Comparison of ENCODE assay signal across 10 cellular contexts in the genomic region with DNA sequence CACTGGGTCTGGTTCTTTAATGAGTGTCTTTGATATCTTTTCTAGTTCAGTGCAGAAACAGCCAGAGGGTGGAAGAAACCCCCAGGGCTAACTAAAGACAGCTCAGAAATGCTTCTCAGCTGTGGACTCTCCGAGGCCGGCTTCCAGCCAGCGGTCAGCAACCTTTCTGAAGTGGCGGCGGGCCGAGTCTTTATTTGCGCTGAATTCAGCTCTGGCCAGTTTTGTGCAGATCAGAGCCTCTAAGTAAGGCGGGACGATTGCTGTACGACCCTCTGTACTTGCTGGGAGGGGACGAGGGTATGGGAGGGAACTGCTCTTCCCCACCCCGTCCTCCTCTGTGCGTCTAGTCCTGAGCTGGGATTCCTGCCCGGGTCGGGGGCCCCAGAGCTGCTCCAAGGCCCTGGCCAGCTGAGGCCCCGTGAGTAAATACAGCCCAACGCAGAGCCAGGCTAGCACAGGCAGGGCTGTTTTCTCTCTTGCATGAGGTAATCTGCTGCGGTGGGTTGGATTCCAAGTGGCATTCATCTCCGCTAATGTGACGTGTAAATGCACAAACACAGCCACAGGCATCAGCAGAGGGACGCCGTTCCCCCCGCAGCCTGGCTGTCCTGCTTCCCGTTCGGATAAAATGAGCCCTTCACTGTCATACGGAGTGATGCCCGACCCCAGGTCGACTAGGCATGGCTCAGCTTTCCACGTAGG.
DNase-seq lines count a peak whose midpoint lies in the region; ATAC-seq, FAIRE-seq and TF ChIP-seq lines count a peak whose summit lies in the region.
"Had no signal": no experiment of that assay in that cellular context is flagged by ENCODE, and none has a peak within 500 bp of the region (broad histone marks: within the 10 kb centered on the region; RNA-seq: fewer than 3 reads in every experiment).

No MANE protein-coding gene starts in this region.

- no TSS peak for BruUV-seq in HepG2 (replicated peaks; lab: Mats Ljungman, UMichigan)

- WGBS in liver, result 41% methylated on average over 29 of the region's 29 CpGs
- WGBS in HepG2 (ENCODE audit: low lambda C conversion rate), result 96% methylated on average over 26 of the region's 29 CpGs

- H4K20me1 ChIP-seq in HepG2 (ENCODE audit: insufficient read depth, low read length), result no peaks in the 10 kb centered on the region

- no peak for FAIRE-seq in HepG2 (lab: Jason Lieb, UNC)

- TF ChIP-seq EP300 in HepG2 (IDR thresholded peaks at IDR 0.05; ENCODE audit: low read depth in 2 of 2, low read length in 2 of 2) (no peak), HepG2 (CRISPR knock-in tag; IDR thresholded peaks at IDR 0.05; ENCODE audit: borderline replicate concordance) (no peak)

- H3K4me1 ChIP-seq in liver (ENCODE audit: control insufficient read depth in 4 of 4, insufficient read depth in 4 of 4, low read length in 3 of 4) (peaks cover 0 to 11% (median 9%) of the 10 kb centered on the region in 4 donors), HepG2 (ENCODE audit: insufficient read depth, low read length) (no peaks in the 10 kb centered on the region)

- POLR2A ChIA-PET in HepG2 (lab: Yijun Ruan, JAX), result no interaction called here

- no peak overlapping the region for H3K4me2 ChIP-seq in HepG2 (ENCODE audit: low read depth, low read length)

- no peak for TF ChIP-seq POLR2A in HepG2 (IDR thresholded peaks at IDR 0.05; ENCODE audit: insufficient read depth in 1 of 2, low read depth in 2 of 2, low read length in 2 of 2)

- no peaks in the 10 kb centered on the region for H3K9me3 ChIP-seq in liver (ENCODE audit: control insufficient read depth in 4 of 4, low read length in 3 of 4)
- no peaks in the 10 kb centered on the region for H3K9me3 ChIP-seq in HepG2 (ENCODE audit: low read length)

- H3K4me3 ChIP-seq in liver (ENCODE audit: low read depth in 1 of 3, low read length in 3 of 3), result peak overlapping the region in 1 of 3 donors; percentile 13
- no peak overlapping the region for H3K4me3 ChIP-seq in HepG2 (replicated peaks in 1 of 3; ENCODE audit: insufficient read depth in 1 of 3, low read depth in 2 of 3, low read length in 3 of 3)

- DNase-seq in HepG2 (ENCODE audit: low spot score), result no peak
- peak; percentile 73 for DNase-seq in fibroblast of the conjunctiva (ENCODE audit: low read depth)
- peak; percentile 71 for DNase-seq in non-pigmented ciliary epithelial cell (ENCODE audit: low read depth)
- DNase-seq in DMS 273 treated with DMSO at 0.1 percent for 48 hours (lab: John Stamatoyannopoulos, UW), result no peak
- DNase-seq: activated CD4-positive, alpha-beta T cell treated with anti-CD3 and anti-CD28 coated beads, Interleukin-2, amount 10 ng/mL, durations not matched to agents 7 days and 5 days; CD4-positive, CD25-positive, alpha-beta regulatory T cell had no signal

- TF ChIP-seq CTCF in liver (IDR thresholded peaks at IDR 0.05; ENCODE audit: low read depth, low read length, missing input control) (peak; percentile 3), HepG2 (CRISPR knock-in tag; IDR thresholded peaks at IDR 0.05) (no peak)

- H3K9ac ChIP-seq in liver (ENCODE audit: low read depth in 1 of 2, low read length in 2 of 2) (no peak overlapping the region), HepG2 (ENCODE audit: insufficient read depth, low read depth, low read length) (no peak overlapping the region)

- H3K79me2 ChIP-seq in HepG2 (ENCODE audit: insufficient read depth, low read length), result no peaks in the 10 kb centered on the region

- no peak overlapping the region for H2AFZ ChIP-seq in HepG2 (ENCODE audit: low read length)

- H3K27ac ChIP-seq in liver (ENCODE audit: low read depth in 1 of 2, low read length in 2 of 2), result peak overlapping the region; percentile 49 to 78
- H3K27ac ChIP-seq in HepG2 (ENCODE audit: extremely low read length, insufficient read depth, low read length), result no peak overlapping the region

- TF ChIP-seq RAD21 in liver (IDR thresholded peaks at IDR 0.05) (peak; percentile 39 to 40), HepG2 (CRISPR knock-in tag; IDR thresholded peaks at IDR 0.05) (no peak)

- in situ Hi-C loops in HepG2 (cut with HindIII; ENCODE audit: extremely low pct_ligation_motif_present, low pct_unique_long_range_greater_than_20kb), result loop anchor here (25.0 kb wide), 1 partner anchor 567 kb away; no protein-coding TSS in a partner anchor

- no peak for ATAC-seq in HepG2
- no peak for ATAC-seq in HG02623 (IDR thresholded peaks at IDR 0.05; ENCODE audit: unreplicated experiment)
- ATAC-seq in GM18868 (IDR thresholded peaks at IDR 0.05; ENCODE audit: unreplicated experiment), result no peak
- no peak for ATAC-seq in HG03378 (IDR thresholded peaks at IDR 0.05; ENCODE audit: unreplicated experiment)

- H3K36me3 ChIP-seq in liver (ENCODE audit: control insufficient read depth in 4 of 4, insufficient read depth in 3 of 4, low read depth in 1 of 4, low read length in 3 of 4) (peaks cover 0 to 6% (median 2%) of the 10 kb centered on the region in 4 donors), HepG2 (replicated peaks in 1 of 2; ENCODE audit: control insufficient read depth in 1 of 2, insufficient read depth in 2 of 2, low read length in 2 of 2) (peaks cover 0 to 3% of the 10 kb centered on the region in 2 experiments; a peak in 3 of 5 replicates)

- H3K27me3 ChIP-seq in liver (ENCODE audit: control insufficient read depth in 4 of 4, insufficient read depth in 4 of 4, low read length in 3 of 4) (no peaks in the 10 kb centered on the region), HepG2 (ENCODE audit: control insufficient read depth in 1 of 2, insufficient read depth in 2 of 2, low read length in 2 of 2) (no peaks in the 10 kb centered on the region)

- intact Hi-C loops in HepG2 (cut with micrococcal nuclease; ENCODE audit: unreplicated experiment), result no loop called here

- CTCF ChIA-PET in HepG2 (lab: Yijun Ruan, JAX; ENCODE audit: low intra/inter-chr PET ratio, low total read pairs), result no interaction called here

TF ChIP-seq in liver, 16 proteins besides CTCF, POLR2A, EP300 and RAD21 (continues in another document):
- TF ChIP-seq HNF4G (IDR thresholded peaks at IDR 0.05) (no peak), TAF1 (conservative IDR thresholded peaks at IDR 0.05) (no peak), HNF4A (conservative IDR thresholded peaks at IDR 0.05) (peak; percentile 28 to 33)
- TF ChIP-seq, protein P1, sequence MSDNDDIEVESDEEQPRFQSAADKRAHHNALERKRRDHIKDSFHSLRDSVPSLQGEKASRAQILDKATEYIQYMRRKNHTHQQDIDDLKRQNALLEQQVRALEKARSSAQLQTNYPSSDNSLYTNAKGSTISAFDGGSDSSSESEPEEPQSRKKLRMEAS (IDR thresholded peaks at IDR 0.05), result no peak
- TF ChIP-seq, protein P2, sequence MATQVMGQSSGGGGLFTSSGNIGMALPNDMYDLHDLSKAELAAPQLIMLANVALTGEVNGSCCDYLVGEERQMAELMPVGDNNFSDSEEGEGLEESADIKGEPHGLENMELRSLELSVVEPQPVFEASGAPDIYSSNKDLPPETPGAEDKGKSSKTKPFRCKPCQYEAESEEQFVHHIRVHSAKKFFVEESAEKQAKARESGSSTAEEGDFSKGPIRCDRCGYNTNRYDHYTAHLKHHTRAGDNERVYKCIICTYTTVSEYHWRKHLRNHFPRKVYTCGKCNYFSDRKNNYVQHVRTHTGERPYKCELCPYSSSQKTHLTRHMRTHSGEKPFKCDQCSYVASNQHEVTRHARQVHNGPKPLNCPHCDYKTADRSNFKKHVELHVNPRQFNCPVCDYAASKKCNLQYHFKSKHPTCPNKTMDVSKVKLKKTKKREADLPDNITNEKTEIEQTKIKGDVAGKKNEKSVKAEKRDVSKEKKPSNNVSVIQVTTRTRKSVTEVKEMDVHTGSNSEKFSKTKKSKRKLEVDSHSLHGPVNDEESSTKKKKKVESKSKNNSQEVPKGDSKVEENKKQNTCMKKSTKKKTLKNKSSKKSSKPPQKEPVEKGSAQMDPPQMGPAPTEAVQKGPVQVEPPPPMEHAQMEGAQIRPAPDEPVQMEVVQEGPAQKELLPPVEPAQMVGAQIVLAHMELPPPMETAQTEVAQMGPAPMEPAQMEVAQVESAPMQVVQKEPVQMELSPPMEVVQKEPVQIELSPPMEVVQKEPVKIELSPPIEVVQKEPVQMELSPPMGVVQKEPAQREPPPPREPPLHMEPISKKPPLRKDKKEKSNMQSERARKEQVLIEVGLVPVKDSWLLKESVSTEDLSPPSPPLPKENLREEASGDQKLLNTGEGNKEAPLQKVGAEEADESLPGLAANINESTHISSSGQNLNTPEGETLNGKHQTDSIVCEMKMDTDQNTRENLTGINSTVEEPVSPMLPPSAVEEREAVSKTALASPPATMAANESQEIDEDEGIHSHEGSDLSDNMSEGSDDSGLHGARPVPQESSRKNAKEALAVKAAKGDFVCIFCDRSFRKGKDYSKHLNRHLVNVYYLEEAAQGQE (IDR thresholded peaks at IDR 0.05), result peak; percentile 40

Comparison
In these comparisons a context has a peak if more than half of its experiments do, and no peak if none do; other contexts are left out.
1. DNase-seq: peak in fibroblast of the conjunctiva (single experiment) and non-pigmented ciliary epithelial cell (single experiment); none in HepG2 (single experiment) and DMS 273 treated with DMSO at 0.1 percent for 48 hours (single experiment).